In the genomic region with DNA sequence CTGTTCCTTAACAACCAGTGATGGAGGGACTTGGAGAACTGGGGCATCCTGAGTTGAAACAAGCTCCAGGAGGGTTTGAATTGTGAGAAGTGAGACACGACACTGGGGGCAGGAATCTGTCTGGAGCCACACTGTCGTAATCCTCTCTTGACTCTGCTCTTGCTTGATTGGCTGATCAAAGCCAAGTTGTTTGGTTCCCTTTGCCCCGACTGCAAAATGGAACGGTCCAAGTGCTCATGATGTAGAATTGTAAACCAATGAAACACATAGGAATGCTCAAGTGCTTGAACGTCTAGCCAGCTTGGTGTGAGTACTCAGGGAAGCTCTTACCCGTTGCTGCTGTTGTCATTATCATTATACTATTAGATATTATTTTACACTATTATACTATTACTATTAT, we compare ENCODE assay signal across 15 cellular contexts.
"Had no signal": no experiment of that assay in that cellular context is flagged by ENCODE, and none has a peak within 500 bp of the region (broad histone marks: within the 10 kb centered on the region; RNA-seq: fewer than 3 reads in every experiment).

No MANE protein-coding gene starts in this region.

- H3K4me3 Mint-ChIP-seq: activated CD8-positive, alpha-beta memory T cell treated with anti-CD3 and anti-CD28 coated beads, Interleukin-2, amount 10 ng/mL, durations not matched to agents 7 days and 5 days; activated naive CD4-positive, alpha-beta T cell treated with anti-CD3 and anti-CD28 coated beads for 36 hours; memory B cell had no signal

- H3K9ac ChIP-seq: parathyroid adenoma had no signal

- H3K36me3 ChIP-seq: ascending aorta, breast epithelium, gastroesophageal sphincter, upper lobe of left lung had no signal

- H3K27ac Mint-ChIP-seq: activated CD8-positive, alpha-beta memory T cell treated with anti-CD3 and anti-CD28 coated beads, Interleukin-2, amount 10 ng/mL, durations not matched to agents 7 days and 5 days; activated naive CD4-positive, alpha-beta T cell treated with anti-CD3 and anti-CD28 coated beads for 36 hours; activated T-helper 2 cell treated with anti-CD3 and anti-CD28 coated beads, Interferon-gamma antibody, Interleukin-2, Interleukin-4, amounts not matched to agents 10 μg/mL and 5 μg/mL and 100 μg/mL, durations not matched to agents 14 hours and 24 hours and 36 hours; memory B cell had no signal

- DNase-seq: activated CD4-positive, alpha-beta T cell treated with anti-CD3 and anti-CD28 coated beads, Interleukin-2, amount 50 U/mL, for 48 hours; activated CD8-positive, alpha-beta memory T cell treated with anti-CD3 and anti-CD28 coated beads, Interleukin-2, amount 10 ng/mL, durations not matched to agents 7 days and 5 days; activated naive CD4-positive, alpha-beta T cell treated with anti-CD3 and anti-CD28 coated beads for 36 hours; activated T-cell treated with anti-CD3 and anti-CD28 coated beads, Interleukin-2, amount 50 U/mL, for 1 hour; dermis blood vessel endothelial cell; stimulated activated CD4-positive, alpha-beta T cell treated with anti-CD3 and anti-CD28 coated beads, Interleukin-4, amount 100 ng/mL, for 24 hours; stimulated activated naive CD8-positive, alpha-beta T cell treated with anti-CD3 and anti-CD28 coated beads, Interleukin-15, Interleukin-2, amounts not matched to agents 100 U/mL and 50 U/mL, for 24 hours; upper lobe of left lung had no signal

- H3K9me3 ChIP-seq: ascending aorta, breast epithelium, gastroesophageal sphincter, upper lobe of left lung had no signal

- H3K4me1 Mint-ChIP-seq: activated CD8-positive, alpha-beta memory T cell treated with anti-CD3 and anti-CD28 coated beads, Interleukin-2, amount 10 ng/mL, durations not matched to agents 7 days and 5 days had no signal

- H3K36me3 Mint-ChIP-seq: activated CD8-positive, alpha-beta memory T cell treated with anti-CD3 and anti-CD28 coated beads, Interleukin-2, amount 10 ng/mL, durations not matched to agents 7 days and 5 days; memory B cell had no signal

- H3K4me1 ChIP-seq: ascending aorta, breast epithelium, parathyroid adenoma had no signal

- H3K9me3 Mint-ChIP-seq: activated naive CD4-positive, alpha-beta T cell treated with anti-CD3 and anti-CD28 coated beads for 36 hours; activated T-helper 2 cell treated with anti-CD3 and anti-CD28 coated beads, Interferon-gamma antibody, Interleukin-2, Interleukin-4, amounts not matched to agents 10 μg/mL and 5 μg/mL and 100 μg/mL, durations not matched to agents 14 hours and 24 hours and 36 hours; memory B cell had no signal

- H3K27me3 ChIP-seq: ascending aorta, upper lobe of left lung had no signal

- H3K27ac ChIP-seq: ascending aorta, parathyroid adenoma, upper lobe of left lung, VCaP had no signal
